Comparison of ENCODE assay signal across 1 cellular context in genomic region chr3:155766206-155766605, GRCh38.
TF ChIP-seq lines count a peak whose summit lies in the region.

No MANE protein-coding gene starts in this region.

TF ChIP-seq in HepG2, 621 proteins besides CTCF, POLR2A, EP300 and RAD21:
- TF ChIP-seq HNRNPK (IDR thresholded peaks at IDR 0.05; ENCODE audit: low read depth, low read length, poor library complexity, severe bottlenecking) (no peak), ZNF841 (CRISPR knock-in tag; IDR thresholded peaks at IDR 0.05; ENCODE audit: borderline replicate concordance) (no peak), ZNF33B (CRISPR knock-in tag; IDR thresholded peaks at IDR 0.05) (no peak), SP2 (CRISPR knock-in tag; IDR thresholded peaks at IDR 0.05) (no peak), EHMT2 (IDR thresholded peaks at IDR 0.05; ENCODE audit: borderline replicate concordance, low read depth, low read length) (no peak)
